In genomic region chr18:11149441-11150270, GRCh38 we compare ENCODE assay signal across 1 cellular context.
TF ChIP-seq lines count a peak whose summit lies in the region.

Gene PIEZO2 (minus strand): TSS chr18:11149569. CDS start chr18:11148588, 981 bp downstream.

TF ChIP-seq in HepG2, 621 proteins besides CTCF, POLR2A, EP300 and RAD21 (continued from another document and continues in another):
- TF ChIP-seq ZBTB44 (CRISPR knock-in tag; IDR thresholded peaks at IDR 0.05): no peak
- peak; percentile 65; the same call in 1 of the 2 replicates for TF ChIP-seq ZBED4 (CRISPR knock-in tag; IDR thresholded peaks at IDR 0.05; ENCODE audit: borderline replicate concordance)
- peak; percentile 84; the same call in 1 of the 2 replicates for TF ChIP-seq KDM5B (CRISPR knock-in tag; IDR thresholded peaks at IDR 0.05; ENCODE audit: borderline replicate concordance)
- no peak for TF ChIP-seq ZNF619 (CRISPR knock-in tag; IDR thresholded peaks at IDR 0.05)
- no peak for TF ChIP-seq GPBP1L1 (CRISPR knock-in tag; IDR thresholded peaks at IDR 0.05)
- no peak for TF ChIP-seq POLR2AphosphoS2 (IDR thresholded peaks at IDR 0.05; ENCODE audit: low read depth, low read length)
- TF ChIP-seq THRA (CRISPR knock-in tag; IDR thresholded peaks at IDR 0.05; ENCODE audit: borderline replicate concordance): no peak; the same call in 1 of the 2 replicates
- TF ChIP-seq TBX3 (IDR thresholded peaks at IDR 0.05; ENCODE audit: borderline replicate concordance): no peak
- no peak for TF ChIP-seq HOXA7 (CRISPR knock-in tag; IDR thresholded peaks at IDR 0.05)
- no peak for TF ChIP-seq GMEB2 (CRISPR knock-in tag; IDR thresholded peaks at IDR 0.05; ENCODE audit: low read depth)
- no peak for TF ChIP-seq ZNF550 (CRISPR knock-in tag; IDR thresholded peaks at IDR 0.05; ENCODE audit: borderline replicate concordance)
- no peak for TF ChIP-seq MIXL1 (CRISPR knock-in tag; IDR thresholded peaks at IDR 0.05)
- no peak; the same call in 1 of the 2 replicates for TF ChIP-seq MEF2D (CRISPR knock-in tag; IDR thresholded peaks at IDR 0.05)
- TF ChIP-seq ZFY (CRISPR knock-in tag; IDR thresholded peaks at IDR 0.05): peak; percentile 71
- no peak for TF ChIP-seq ZNF709 (CRISPR knock-in tag; IDR thresholded peaks at IDR 0.05)
- no peak for TF ChIP-seq SALL2 (CRISPR knock-in tag; IDR thresholded peaks at IDR 0.05)
- TF ChIP-seq PHF8 (CRISPR knock-in tag; IDR thresholded peaks at IDR 0.05): peak; percentile 46; the same call in 1 of the 2 replicates
- TF ChIP-seq ZNF275 (CRISPR knock-in tag; IDR thresholded peaks at IDR 0.05; ENCODE audit: borderline replicate concordance): peak; percentile 74; the same call in 1 of the 2 replicates
- no peak for TF ChIP-seq ZNF670 (CRISPR knock-in tag; IDR thresholded peaks at IDR 0.05; ENCODE audit: borderline replicate concordance)
- no peak for TF ChIP-seq TGIF2 (CRISPR knock-in tag; IDR thresholded peaks at IDR 0.05)
- peak; percentile 15 for TF ChIP-seq ZNF18 (CRISPR knock-in tag; IDR thresholded peaks at IDR 0.05; ENCODE audit: insufficient replicate concordance)
- TF ChIP-seq XRCC5 (optimal IDR thresholded peaks at IDR 0.05; ENCODE audit: low read length): no peak
- TF ChIP-seq ZSCAN5A (CRISPR knock-in tag; IDR thresholded peaks at IDR 0.05; ENCODE audit: borderline replicate concordance): no peak
- no peak for TF ChIP-seq SMAD1 (CRISPR knock-in tag; IDR thresholded peaks at IDR 0.05; ENCODE audit: borderline replicate concordance, low read depth)
- no peak for TF ChIP-seq KDM4B (CRISPR knock-in tag; IDR thresholded peaks at IDR 0.05)
- TF ChIP-seq MNT (IDR thresholded peaks at IDR 0.05): no peak
- TF ChIP-seq ZNF335 (CRISPR knock-in tag; IDR thresholded peaks at IDR 0.05): no peak
- no peak; the same call in 1 of the 2 replicates for TF ChIP-seq ZNF616 (CRISPR knock-in tag; IDR thresholded peaks at IDR 0.05; ENCODE audit: low read depth)
- TF ChIP-seq ZNF567 (CRISPR knock-in tag; IDR thresholded peaks at IDR 0.05; ENCODE audit: borderline replicate concordance): no peak
- no peak for TF ChIP-seq MBNL3 (CRISPR knock-in tag; conservative IDR thresholded peaks at IDR 0.05)
- no peak for TF ChIP-seq HMG20B (CRISPR knock-in tag; conservative IDR thresholded peaks at IDR 0.05)
- TF ChIP-seq RBAK (CRISPR knock-in tag; IDR thresholded peaks at IDR 0.05): no peak
- TF ChIP-seq MXD1 (CRISPR knock-in tag; IDR thresholded peaks at IDR 0.05): no peak
- TF ChIP-seq ZNF549 (CRISPR knock-in tag; IDR thresholded peaks at IDR 0.05): no peak
- no peak for TF ChIP-seq TCF7L2 (IDR thresholded peaks at IDR 0.05; ENCODE audit: low read depth, low read length)
- no peak for TF ChIP-seq ZNF609 (CRISPR knock-in tag; IDR thresholded peaks at IDR 0.05; ENCODE audit: borderline replicate concordance)
- TF ChIP-seq ZNF776 (CRISPR knock-in tag; IDR thresholded peaks at IDR 0.05): no peak
- TF ChIP-seq ZFAT (CRISPR knock-in tag; conservative IDR thresholded peaks at IDR 0.05): peak; percentile 86; the same call in 1 of the 2 replicates
- TF ChIP-seq SNRNP70 (IDR thresholded peaks at IDR 0.05; ENCODE audit: low read depth, low read length): no peak
- no peak for TF ChIP-seq NBN (conservative IDR thresholded peaks at IDR 0.05)
